Comparison of ENCODE assay signal across 8 cellular contexts in genomic region chr14:90331497-90332270, GRCh38. TPM values are rescaled to one million over a fixed set of nuclear protein-coding genes. Genes with fewer than 3 reads are reported as not detected.
DNase-seq lines count a peak whose midpoint lies in the region; ATAC-seq and TF ChIP-seq lines count a peak whose summit lies in the region.

A gene with protein sequence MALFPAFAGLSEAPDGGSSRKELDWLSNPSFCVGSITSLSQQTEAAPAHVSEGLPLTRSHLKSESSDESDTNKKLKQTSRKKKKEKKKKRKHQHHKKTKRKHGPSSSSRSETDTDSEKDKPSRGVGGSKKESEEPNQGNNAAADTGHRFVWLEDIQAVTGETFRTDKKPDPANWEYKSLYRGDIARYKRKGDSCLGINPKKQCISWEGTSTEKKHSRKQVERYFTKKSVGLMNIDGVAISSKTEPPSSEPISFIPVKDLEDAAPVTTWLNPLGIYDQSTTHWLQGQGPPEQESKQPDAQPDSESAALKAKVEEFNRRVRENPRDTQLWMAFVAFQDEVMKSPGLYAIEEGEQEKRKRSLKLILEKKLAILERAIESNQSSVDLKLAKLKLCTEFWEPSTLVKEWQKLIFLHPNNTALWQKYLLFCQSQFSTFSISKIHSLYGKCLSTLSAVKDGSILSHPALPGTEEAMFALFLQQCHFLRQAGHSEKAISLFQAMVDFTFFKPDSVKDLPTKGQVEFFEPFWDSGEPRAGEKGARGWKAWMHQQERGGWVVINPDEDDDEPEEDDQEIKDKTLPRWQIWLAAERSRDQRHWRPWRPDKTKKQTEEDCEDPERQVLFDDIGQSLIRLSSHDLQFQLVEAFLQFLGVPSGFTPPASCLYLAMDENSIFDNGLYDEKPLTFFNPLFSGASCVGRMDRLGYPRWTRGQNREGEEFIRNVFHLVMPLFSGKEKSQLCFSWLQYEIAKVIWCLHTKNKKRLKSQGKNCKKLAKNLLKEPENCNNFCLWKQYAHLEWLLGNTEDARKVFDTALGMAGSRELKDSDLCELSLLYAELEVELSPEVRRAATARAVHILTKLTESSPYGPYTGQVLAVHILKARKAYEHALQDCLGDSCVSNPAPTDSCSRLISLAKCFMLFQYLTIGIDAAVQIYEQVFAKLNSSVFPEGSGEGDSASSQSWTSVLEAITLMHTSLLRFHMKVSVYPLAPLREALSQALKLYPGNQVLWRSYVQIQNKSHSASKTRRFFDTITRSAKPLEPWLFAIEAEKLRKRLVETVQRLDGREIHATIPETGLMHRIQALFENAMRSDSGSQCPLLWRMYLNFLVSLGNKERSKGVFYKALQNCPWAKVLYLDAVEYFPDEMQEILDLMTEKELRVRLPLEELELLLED (minus strand): TSS chr14:90331941. CDS start chr14:90331904, 37 bp downstream.

- H3K4me3 ChIP-seq in BJ (ENCODE audit: low read depth, low read length) (peak within 1 kb of the TSS; percentile 56), kidney epithelial cell (ENCODE audit: low read depth, low read length) (peak within 1 kb of the TSS; percentile 57)

- H3K27me3 ChIP-seq in BJ (ENCODE audit: control insufficient read depth, insufficient read depth, low read length) (peaks cover 2% of the 10 kb centered on the region), kidney epithelial cell (ENCODE audit: control insufficient read depth, insufficient read depth, low read length) (peaks cover 3% of the 10 kb centered on the region)

- POLR2A ChIA-PET in BJ (lab: Charles Lee), result no interaction called here

- TF ChIP-seq CTCF in BJ (IDR thresholded peaks at IDR 0.05; ENCODE audit: insufficient read depth, low read depth, low read length) (no peak), kidney epithelial cell (IDR thresholded peaks at IDR 0.05; ENCODE audit: insufficient read depth, low read length, poor library complexity, severe bottlenecking) (no peak)

- H3K36me3 ChIP-seq in BJ (ENCODE audit: control insufficient read depth, insufficient read depth, low read length), result no peaks in the 10 kb centered on the region
- no peaks in the 10 kb centered on the region for H3K36me3 ChIP-seq in kidney epithelial cell (ENCODE audit: control insufficient read depth, insufficient read depth, low read length)

- CTCF ChIA-PET in BJ (lab: Yijun Ruan, JAX), result no interaction called here

- DNase-seq in BJ (ENCODE audit: low read depth) (peak; percentile 73), GM19240 (ENCODE audit: insufficient read length, low spot score) (peak; percentile 82), NCI-H524 (lab: John Stamatoyannopoulos, UW) (peak; percentile 100), cerebellum (ENCODE audit: low spot score) (peak; percentile 97), kidney epithelial cell (ENCODE audit: low read depth) (peak; percentile 82)
- peak; percentile 99 for DNase-seq in activated CD4-positive, alpha-beta T cell treated with anti-CD3 and anti-CD28 coated beads for 24 hours (ENCODE audit: low read depth in 2 of 2)
- peak; percentile 100 for DNase-seq in stimulated activated CD4-positive, alpha-beta T cell treated with anti-CD3 and anti-CD28 coated beads, Interleukin-15, amount 100 ng/mL, for 24 hours

- peak; percentile 91 for ATAC-seq in HG03457 (IDR thresholded peaks at IDR 0.05; ENCODE audit: unreplicated experiment)

RNA-seq across cellular contexts. Expression of the gene that starts here (rescaled TPM):
- 8.8 and 9.2 TPM in 2 replicates for polyA plus RNA-seq in BJ (2011; rRNA removed)
- 9.2 and 12.6 TPM in 2 replicates for polyA minus RNA-seq in BJ (2011; rRNA and poly(A)+ RNA removed)
- total RNA-seq in cerebellum (18.1 TPM), kidney epithelial cell (9.3 and 18.3 TPM in 2 replicates)

Comparison
In these comparisons a context has a peak if more than half of its experiments do, and no peak if none do; other contexts are left out.
1. Peak in every context shown above with its lines: DNase-seq, ATAC-seq and H3K4me3 ChIP-seq.